ENCODE assay signal across 17 cellular contexts in genomic region chr1:234645474-234645953, GRCh38. TPM values are rescaled to one million over a fixed set of nuclear protein-coding genes. Genes with fewer than 3 reads are reported as not detected.
DNase-seq lines count a peak whose midpoint lies in the region; ATAC-seq and TF ChIP-seq lines count a peak whose summit lies in the region.
"Had no signal": no experiment of that assay in that cellular context is flagged by ENCODE, and none has a peak within 500 bp of the region (broad histone marks: within the 10 kb centered on the region; RNA-seq: fewer than 3 reads in every experiment).

No MANE protein-coding gene starts in this region.

- peak; percentile 52 for DNase-seq in AG10803 (ENCODE audit: low read depth)
- peak; percentile 81 for DNase-seq in MV-4-11 (lab: John Stamatoyannopoulos, UW)
- DNase-seq in right lobe of liver: no peak
- DNase-seq in foreskin melanocyte: no peak
- no peak for DNase-seq in activated T-cell treated with anti-CD3 and anti-CD28 coated beads, Interleukin-2, amount 50 U/mL, for 24 hours
- DNase-seq: activated CD4-positive, alpha-beta T cell treated with anti-CD3 and anti-CD28 coated beads, Interleukin-2, amount 50 U/mL, for 4 hours; anterior cingulate cortex; erythroblast; NCI-H146; NCI-H510A; stimulated activated naive CD4-positive, alpha-beta T cell; T1000 had no signal

- peaks cover 43% of the 10 kb centered on the region for H3K4me1 Mint-ChIP-seq in dendritic cell treated with granulocyte-macrophage colony-stimulating factor and Interleukin-4, amounts not matched to agents 40 ng/mL and 50 ng/mL, for 4 days (ENCODE audit: low read depth)
- H3K4me1 Mint-ChIP-seq in activated T-cell treated with anti-CD3 and anti-CD28 coated beads, Interleukin-2, amount 50 U/mL, for 24 hours (ENCODE audit: low read depth): no peaks in the 10 kb centered on the region
- H3K4me1 Mint-ChIP-seq: memory B cell had no signal

- ATAC-seq in right lobe of liver (peak; percentile 2 to 38 (median 18)), HG02642 (IDR thresholded peaks at IDR 0.05; ENCODE audit: poor library complexity, unreplicated experiment) (no peak), GM19397 (IDR thresholded peaks at IDR 0.05; ENCODE audit: unreplicated experiment) (no peak)

- no peaks in the 10 kb centered on the region for H3K9me3 ChIP-seq in right lobe of liver

- H3K27me3 Mint-ChIP-seq in dendritic cell treated with granulocyte-macrophage colony-stimulating factor and Interleukin-4, amounts not matched to agents 40 ng/mL and 50 ng/mL, for 4 days: no peaks in the 10 kb centered on the region
- H3K27me3 Mint-ChIP-seq in activated T-cell treated with anti-CD3 and anti-CD28 coated beads, Interleukin-2, amount 50 U/mL, for 24 hours: no peaks in the 10 kb centered on the region

- H3K9me3 Mint-ChIP-seq in dendritic cell treated with granulocyte-macrophage colony-stimulating factor and Interleukin-4, amounts not matched to agents 40 ng/mL and 50 ng/mL, for 4 days: peaks cover 8% of the 10 kb centered on the region
- H3K9me3 Mint-ChIP-seq in activated T-cell treated with anti-CD3 and anti-CD28 coated beads, Interleukin-2, amount 50 U/mL, for 24 hours: peaks cover 6% of the 10 kb centered on the region
- H3K9me3 Mint-ChIP-seq: neural progenitor cell had no signal

- 14% methylated on average over 1 of the region's 1 CpG for WGBS in right lobe of liver (ENCODE audit: insufficient coverage, low coverage, low lambda C conversion rate, missing lambda C conversion rate)

- no peak overlapping the region for H3K4me3 ChIP-seq in AG10803 (ENCODE audit: low read length)
- H3K4me3 ChIP-seq in right lobe of liver: no peak overlapping the region
- H3K4me3 ChIP-seq: neural progenitor cell had no signal

- intact Hi-C loops in dendritic cell treated with granulocyte-macrophage colony-stimulating factor and Interleukin-4, amounts not matched to agents 40 ng/mL and 50 ng/mL, for 4 days (cut with micrococcal nuclease): no loop called here
- intact Hi-C loops in right lobe of liver (cut with DNase I): loop anchor here in 1 of 2 donors (10.0 kb wide), 1 partner anchor 69 kb away; no protein-coding TSS in a partner anchor

- peak overlapping the region; percentile 76 for H3K27ac Mint-ChIP-seq in dendritic cell treated with granulocyte-macrophage colony-stimulating factor and Interleukin-4, amounts not matched to agents 40 ng/mL and 50 ng/mL, for 4 days
- H3K27ac Mint-ChIP-seq in activated T-cell treated with anti-CD3 and anti-CD28 coated beads, Interleukin-2, amount 50 U/mL, for 24 hours: no peak overlapping the region
- H3K27ac Mint-ChIP-seq: memory B cell, neural progenitor cell had no signal

- TF ChIP-seq CTCF in AG10803 (conservative IDR thresholded peaks at IDR 0.05; ENCODE audit: low read length): no peak
- no peak for TF ChIP-seq CTCF in right lobe of liver (IDR thresholded peaks at IDR 0.05)

- H3K36me3 Mint-ChIP-seq in dendritic cell treated with granulocyte-macrophage colony-stimulating factor and Interleukin-4, amounts not matched to agents 40 ng/mL and 50 ng/mL, for 4 days (ENCODE audit: low read depth): peaks cover 5% of the 10 kb centered on the region
- no peaks in the 10 kb centered on the region for H3K36me3 Mint-ChIP-seq in activated T-cell treated with anti-CD3 and anti-CD28 coated beads, Interleukin-2, amount 50 U/mL, for 24 hours (ENCODE audit: low read depth)
- H3K36me3 Mint-ChIP-seq: neural progenitor cell had no signal

- H3K4me3 Mint-ChIP-seq in dendritic cell treated with granulocyte-macrophage colony-stimulating factor and Interleukin-4, amounts not matched to agents 40 ng/mL and 50 ng/mL, for 4 days: peak overlapping the region; percentile 6
- no peak overlapping the region for H3K4me3 Mint-ChIP-seq in activated T-cell treated with anti-CD3 and anti-CD28 coated beads, Interleukin-2, amount 50 U/mL, for 24 hours
- H3K4me3 Mint-ChIP-seq: memory B cell, neural progenitor cell had no signal

- H3K27me3 ChIP-seq in right lobe of liver: no peaks in the 10 kb centered on the region
- H3K27me3 ChIP-seq: neural progenitor cell had no signal

- H3K27ac ChIP-seq in right lobe of liver: peak overlapping the region; percentile 14 to 74 (median 61)
- H3K27ac ChIP-seq: neural progenitor cell had no signal

- no peak for TF ChIP-seq POLR2A in right lobe of liver (IDR thresholded peaks at IDR 0.05)

- peaks cover 0 to 30% (median 12%) of the 10 kb centered on the region in 4 donors for H3K4me1 ChIP-seq in right lobe of liver
- H3K4me1 ChIP-seq: neural progenitor cell had no signal

- no peaks in the 10 kb centered on the region for H3K36me3 ChIP-seq in right lobe of liver
- H3K36me3 ChIP-seq: neural progenitor cell had no signal

RNA-seq across cellular contexts. Expression of gene IRF2BP2, which starts 35.5 kb away (rescaled TPM):
- total RNA-seq in right lobe of liver: 10 to 100 TPM; 35.3 to 93.2 (median 56.8) TPM

Comparison
In these comparisons a context has a peak if more than half of its experiments do, and no peak if none do; other contexts are left out.
1. DNase-seq: peak in AG10803 (single experiment) and MV-4-11 (single experiment); none in right lobe of liver (0 of 3), foreskin melanocyte (single experiment) and activated T-cell treated with anti-CD3 and anti-CD28 coated beads, Interleukin-2, amount 50 U/mL, for 24 hours (single experiment).
2. ATAC-seq: peak in right lobe of liver (4 of 4); none in HG02642 (single experiment) and GM19397 (single experiment).